Comparison of ENCODE assay signal across 15 cellular contexts in genomic region chr3:105140899-105141367, GRCh38.
A peak's percentile ranks its signal among the peaks of the same experiment; 100 is the strongest.
DNase-seq lines count a peak whose midpoint lies in the region; ATAC-seq and TF ChIP-seq lines count a peak whose summit lies in the region.
"Had no signal": no experiment of that assay in that cellular context is flagged by ENCODE, and none has a peak within 500 bp of the region (broad histone marks: within the 10 kb centered on the region; RNA-seq: fewer than 3 reads in every experiment).

No MANE protein-coding gene starts in this region.

- no peaks in the 10 kb centered on the region for H3K79me1 ChIP-seq in IMR-90 (ENCODE audit: low read depth in 1 of 2, low read length in 2 of 2)

- H2AK5ac ChIP-seq in IMR-90 (ENCODE audit: low read depth, low read length), result no peak overlapping the region

- no peak overlapping the region for H4K91ac ChIP-seq in IMR-90 (ENCODE audit: insufficient read depth, low read depth, low read length)

- H2BK5ac ChIP-seq in IMR-90 (ENCODE audit: low read depth, low read length, poor library complexity, severe bottlenecking), result no peak overlapping the region

- intact Hi-C loops in IMR-90 (cut with micrococcal nuclease), result no loop called here
- intact Hi-C loops in lower lobe of right lung (cut with DNase I), result no loop called here

- H3K9ac ChIP-seq in IMR-90 (ENCODE audit: low read depth, low read length), result no peak overlapping the region
- H3K9ac ChIP-seq: neural progenitor cell had no signal

- TF ChIP-seq CTCF in GM12865 (IDR thresholded peaks at IDR 0.05; ENCODE audit: insufficient read depth, low read depth, low read length, missing control alignments), result no peak
- TF ChIP-seq CTCF in IMR-90 (conservative IDR thresholded peaks at IDR 0.05; ENCODE audit: low read depth, low read length), result no peak
- no peak for TF ChIP-seq CTCF in choroid plexus epithelial cell (conservative IDR thresholded peaks at IDR 0.05; ENCODE audit: low read depth, low read length)
- no peak for TF ChIP-seq CTCF in lower lobe of right lung (IDR thresholded peaks at IDR 0.05)

- H2BK20ac ChIP-seq in IMR-90 (ENCODE audit: low read depth, low read length), result no peak overlapping the region

- H3K9me3 ChIP-seq in IMR-90 (ENCODE audit: control insufficient read depth, insufficient read depth, low read length), result no peaks in the 10 kb centered on the region
- H3K9me3 ChIP-seq in lower lobe of right lung, result no peaks in the 10 kb centered on the region
- H3K9me3 ChIP-seq: right atrium auricular region had no signal

- dilution Hi-C loops in IMR-90 (cut with HindIII; ENCODE audit: low sequenced_read_pairs, unreplicated experiment), result no loop called here

- no CpG with 5 or more reads among the region's 2 CpGs for WGBS in IMR-90 (ENCODE audit: extremely low coverage in 2 of 2, insufficient read length in 1 of 2), 2 experiments

- DNase-seq in GM12865 (ENCODE audit: low read depth) (peak; percentile 11), IMR-90 (peak; percentile 1), choroid plexus epithelial cell (ENCODE audit: low read depth) (peak; percentile 84), lower lobe of right lung (no peak), T-helper 2 cell (no peak)
- DNase-seq: amygdala, H9, midbrain, MM.1S, NCI-H69 had no signal

- H4K8ac ChIP-seq in IMR-90 (ENCODE audit: low read depth in 2 of 2, low read length in 2 of 2), result no peak overlapping the region

- H3K27ac ChIP-seq in IMR-90 (ENCODE audit: insufficient read depth, low read length), result no peak overlapping the region
- no peak overlapping the region for H3K27ac ChIP-seq in lower lobe of right lung
- H3K27ac ChIP-seq: neural progenitor cell, right atrium auricular region had no signal

- no peak overlapping the region for H4K5ac ChIP-seq in IMR-90 (ENCODE audit: low read depth, low read length)

- H3K23ac ChIP-seq in IMR-90 (ENCODE audit: low read depth, low read length), result no peak overlapping the region

- H4K20me1 ChIP-seq in IMR-90 (ENCODE audit: insufficient read depth, low read length), result no peaks in the 10 kb centered on the region

- no peak overlapping the region for H2AFZ ChIP-seq in IMR-90 (replicated peaks; ENCODE audit: low read length, poor library complexity)
- H2AFZ ChIP-seq: neural progenitor cell had no signal

- no peak overlapping the region for H2BK120ac ChIP-seq in IMR-90 (ENCODE audit: low read depth, low read length)

- CTCF ChIA-PET in IMR-90 (lab: Yijun Ruan, JAX), result no interaction called here

- H3K4me3 ChIP-seq in GM12865 (ENCODE audit: low read depth, low read length) (no peak overlapping the region), IMR-90 (ENCODE audit: insufficient read depth, low read depth, low read length) (no peak overlapping the region), choroid plexus epithelial cell (ENCODE audit: low read depth, low read length) (no peak overlapping the region), lower lobe of right lung (no peak overlapping the region)
- H3K4me3 ChIP-seq: neural progenitor cell, right atrium auricular region had no signal

- H3K4ac ChIP-seq in IMR-90 (ENCODE audit: low read depth, low read length), result no peak overlapping the region

- H3K4me1 ChIP-seq in IMR-90 (ENCODE audit: control insufficient read depth, insufficient read depth, low read length) (no peaks in the 10 kb centered on the region), lower lobe of right lung (peaks cover 11% of the 10 kb centered on the region)
- H3K4me1 ChIP-seq: neural progenitor cell, right atrium auricular region had no signal

- no peaks in the 10 kb centered on the region for H3K36me3 ChIP-seq in IMR-90 (ENCODE audit: control insufficient read depth, insufficient read depth, low read length)
- H3K36me3 ChIP-seq in lower lobe of right lung, result no peaks in the 10 kb centered on the region
- H3K36me3 ChIP-seq: neural progenitor cell, right atrium auricular region had no signal

- no peaks in the 10 kb centered on the region for H3K27me3 ChIP-seq in IMR-90 (ENCODE audit: control insufficient read depth, insufficient read depth, low read length)
- no peaks in the 10 kb centered on the region for H3K27me3 ChIP-seq in lower lobe of right lung (ENCODE audit: low read depth)
- H3K27me3 ChIP-seq: neural progenitor cell, right atrium auricular region had no signal

- no peak overlapping the region for H3K14ac ChIP-seq in IMR-90 (replicated peaks; ENCODE audit: low read depth, low read length)

- no peak overlapping the region for H2AK9ac ChIP-seq in IMR-90 (replicated peaks; ENCODE audit: low read depth, low read length, poor library complexity)

- H3K18ac ChIP-seq in IMR-90 (ENCODE audit: low read depth, low read length), result no peak overlapping the region

- H2BK15ac ChIP-seq in IMR-90 (ENCODE audit: low read depth, low read length), result no peak overlapping the region

- ATAC-seq in IMR-90 (ENCODE audit: low read depth), result no peak; the same call in 1 of the 2 replicates
- ATAC-seq in lower lobe of right lung, result peak; percentile 82 to 92
- no peak for ATAC-seq in HG02798 (IDR thresholded peaks at IDR 0.05; ENCODE audit: poor library complexity, unreplicated experiment)
- no peak for ATAC-seq in HG03354 (IDR thresholded peaks at IDR 0.05; ENCODE audit: poor library complexity, severe bottlenecking, unreplicated experiment)
- ATAC-seq in esophagus mucosa, result no peak

- in situ Hi-C loops in IMR-90 (cut with MboI; ENCODE audit: low sequenced_read_pairs), result no loop called here

- no peak for TF ChIP-seq RAD21 in IMR-90 (IDR thresholded peaks at IDR 0.05; ENCODE audit: low read length)

- BruUV-seq in IMR-90 (replicated peaks; lab: Mats Ljungman, UMichigan), result no TSS peak

- POLR2A ChIA-PET in IMR-90 (lab: Charles Lee; ENCODE audit: unreplicated experiment), result no interaction called here

- no peak overlapping the region for H3K56ac ChIP-seq in IMR-90 (ENCODE audit: extremely low read depth, insufficient read depth, low read length)

- no peak overlapping the region for H3K4me2 ChIP-seq in IMR-90 (ENCODE audit: low read depth, low read length)
- H3K4me2 ChIP-seq: neural progenitor cell had no signal

- H3K9me1 ChIP-seq in IMR-90 (ENCODE audit: insufficient read depth, low read length), result no peaks in the 10 kb centered on the region; the same call in 1 of the 2 replicates

- no peak for TF ChIP-seq POLR2A in IMR-90 (IDR thresholded peaks at IDR 0.05; ENCODE audit: low read depth, low read length)

TF ChIP-seq in IMR-90, 13 proteins besides CTCF, POLR2A, EP300 and RAD21:
- TF ChIP-seq FOS (IDR thresholded peaks at IDR 0.05; ENCODE audit: low read depth, low read length) (no peak), USF2 (IDR thresholded peaks at IDR 0.05; ENCODE audit: low read depth, low read length) (peak; percentile 23; the same call in 1 of the 2 replicates), MAFK (IDR thresholded peaks at IDR 0.05; ENCODE audit: low read depth, low read length) (no peak)

Comparison
In these comparisons a context has a peak if more than half of its experiments do, and no peak if none do; other contexts are left out.
1. DNase-seq: peak in GM12865 (single experiment), IMR-90 (single experiment) and choroid plexus epithelial cell (single experiment); none in lower lobe of right lung (single experiment) and T-helper 2 cell (0 of 5).
2. ATAC-seq: peak in lower lobe of right lung (2 of 2); none in IMR-90 (single experiment), HG02798 (single experiment), HG03354 (single experiment) and esophagus mucosa (single experiment).